18 cellular contexts compared by ENCODE assay signal in genomic region chr4:156111706-156112105, GRCh38.
"Had no signal": no experiment of that assay in that cellular context is flagged by ENCODE, and none has a peak within 500 bp of the region (broad histone marks: within the 10 kb centered on the region; RNA-seq: fewer than 3 reads in every experiment).

No MANE protein-coding gene starts in this region.

- H3K36me3 ChIP-seq: left ventricle myocardium inferior, stomach had no signal

- H3K27ac ChIP-seq: dorsolateral prefrontal cortex, left ventricle myocardium inferior, skin epidermis, stomach had no signal

- H3K4me1 ChIP-seq: left ventricle myocardium inferior had no signal

- H3K9me3 ChIP-seq: left ventricle myocardium inferior, stomach had no signal

- DNase-seq: activated CD4-positive, alpha-beta T cell treated with anti-CD3 and anti-CD28 coated beads, Interleukin-2, amount 10 ng/mL, durations not matched to agents 24 days and 14 days; activated CD8-positive, alpha-beta T cell treated with anti-CD3 and anti-CD28 coated beads for 36 hours; activated naive CD4-positive, alpha-beta T cell treated with anti-CD3 and anti-CD28 coated beads for 36 hours; activated T-cell treated with anti-CD3 and anti-CD28 coated beads, Interleukin-2, amount 50 U/mL, for 4 hours; central memory CD4-positive, alpha-beta T cell; dorsolateral prefrontal cortex; foreskin fibroblast; kidney; left ventricle myocardium inferior; occipital lobe; retina; stimulated activated CD4-positive, alpha-beta T cell treated with anti-CD3 and anti-CD28 coated beads, Interleukin-15, amount 100 ng/mL, for 24 hours; stimulated activated CD4-positive, alpha-beta T cell treated with anti-CD3 and anti-CD28 coated beads, Interleukin-2, amount 100 ng/mL, for 48 hours; stomach; T1000; trophoblast cell had no signal

- H3K27me3 ChIP-seq: dorsolateral prefrontal cortex, stomach had no signal

- ATAC-seq: activated CD8-positive, alpha-beta T cell treated with anti-CD3 and anti-CD28 coated beads for 36 hours; activated T-cell treated with anti-CD3 and anti-CD28 coated beads, Interleukin-2, amount 50 U/mL, for 4 hours; natural killer cell treated with Interleukin-12 subunit alpha and Interleukin-12 subunit beta and Interleukin-15 and Interleukin-18, amount 100 ng/mL, for 72 hours had no signal

- H3K4me3 ChIP-seq: dorsolateral prefrontal cortex, left ventricle myocardium inferior, skin epidermis, stomach had no signal
